8 cellular contexts compared by ENCODE assay signal in genomic region chr6:107822154-107823046, GRCh38. TPM values are rescaled to one million over a fixed set of nuclear protein-coding genes. Genes with fewer than 3 reads are reported as not detected.
A peak's percentile ranks its signal among the peaks of the same experiment; 100 is the strongest.
DNase-seq lines count a peak whose midpoint lies in the region; ATAC-seq and FAIRE-seq lines count a peak whose summit lies in the region.

No MANE protein-coding gene starts in this region.

- peak; percentile 68 for ATAC-seq in GM19023 (IDR thresholded peaks at IDR 0.05; ENCODE audit: unreplicated experiment)
- ATAC-seq in HG03520 (IDR thresholded peaks at IDR 0.05; ENCODE audit: unreplicated experiment), result no peak

- H3K4me1 ChIP-seq in small intestine (ENCODE audit: control insufficient read depth in 2 of 2, insufficient read depth in 1 of 2, low read depth in 1 of 2, low read length in 1 of 2), result peaks cover 0 to 2% of the 10 kb centered on the region in 2 donors

- H3K36me3 Mint-ChIP-seq in IgD-negative memory B cell, result no peaks in the 10 kb centered on the region

- H3K27ac ChIP-seq in small intestine (ENCODE audit: low read depth in 1 of 2, low read length in 1 of 2), result peak overlapping the region; percentile 61 to 67

- no peak for FAIRE-seq in small intestine (lab: Jason Lieb, UNC)

- peak overlapping the region in 1 of 2 donors; percentile 17 for H3K4me3 ChIP-seq in small intestine (ENCODE audit: low read depth in 1 of 2, low read length in 2 of 2)

- H3K27me3 Mint-ChIP-seq in IgD-negative memory B cell, result peaks cover 5% of the 10 kb centered on the region

- H3K9me3 Mint-ChIP-seq in IgD-negative memory B cell, result no peaks in the 10 kb centered on the region

- 10 to 35% (median 20%) methylated on average over 9 of the region's 9 CpGs for WGBS in small intestine, 3 donors

- no peaks in the 10 kb centered on the region for H3K9me3 ChIP-seq in small intestine (ENCODE audit: control insufficient read depth, low read depth)

- H3K27me3 ChIP-seq in small intestine (ENCODE audit: control insufficient read depth in 2 of 2, insufficient read depth in 2 of 2, low read length in 2 of 2), result no peaks in the 10 kb centered on the region

- H3K4me1 Mint-ChIP-seq in IgD-negative memory B cell, result peaks cover 44 to 52% (median 51%) of the 10 kb centered on the region in 3 donors

- peak overlapping the region; percentile 92 to 97 (median 96) for H3K4me3 Mint-ChIP-seq in IgD-negative memory B cell

- DNase-seq in activated effector memory CD4-positive, alpha-beta T cell treated with Interleukin-2 at 50 U/mL for 16 hours, result peak; percentile 33
- DNase-seq in small intestine, result peak; percentile 75
- no peak for DNase-seq in NCI-H526 (lab: John Stamatoyannopoulos, UW)
- DNase-seq in HuH-7.5 (ENCODE audit: low spot score), result no peak
- no peak for DNase-seq in amniotic stem cell (lab: John Stamatoyannopoulos, UW)

- peak overlapping the region; percentile 90 to 99 (median 97) for H3K27ac Mint-ChIP-seq in IgD-negative memory B cell

- H3K36me3 ChIP-seq in small intestine (ENCODE audit: control insufficient read depth in 2 of 2, insufficient read depth in 2 of 2, low read length in 2 of 2), result no peaks in the 10 kb centered on the region

RNA-seq across cellular contexts. Expression of gene SCML4, which starts 1.7 kb away (rescaled TPM):
- polyA plus RNA-seq in IgD-negative memory B cell (26.1 TPM), small intestine (10 to 100 TPM in 1 of 3 donors, 1 to 10 TPM in 2; 5.5 to 14.3 (median 5.9) TPM)

Comparison
In these comparisons a context has a peak if more than half of its experiments do, and no peak if none do; other contexts are left out.
1. DNase-seq: peak in activated effector memory CD4-positive, alpha-beta T cell treated with Interleukin-2 at 50 U/mL for 16 hours (single experiment) and small intestine (single experiment); none in NCI-H526 (0 of 2), HuH-7.5 (single experiment) and amniotic stem cell (single experiment).